ENCODE assay signal across 16 cellular contexts in genomic region chr15:85766007-85766831, GRCh38. TPM values are rescaled to one million over a fixed set of nuclear protein-coding genes. Genes with fewer than 3 reads are reported as not detected.
DNase-seq lines count a peak whose midpoint lies in the region; ATAC-seq and TF ChIP-seq lines count a peak whose summit lies in the region.
"Had no signal": no experiment of that assay in that cellular context is flagged by ENCODE, and none has a peak within 500 bp of the region (broad histone marks: within the 10 kb centered on the region; RNA-seq: fewer than 3 reads in every experiment).

No MANE protein-coding gene starts in this region.

- WGBS in liver, result 63% methylated on average over 24 of the region's 24 CpGs

- no peak for TF ChIP-seq CTCF in liver (IDR thresholded peaks at IDR 0.05; ENCODE audit: low read depth, low read length, missing input control)

- ATAC-seq in HG03457 (IDR thresholded peaks at IDR 0.05; ENCODE audit: unreplicated experiment) (no peak), HG02870 (IDR thresholded peaks at IDR 0.05; ENCODE audit: unreplicated experiment) (no peak)
- ATAC-seq: effector memory CD8-positive, alpha-beta T cell; HCT116; natural killer cell had no signal

- peaks cover 0 to 8% (median 0%) of the 10 kb centered on the region in 4 donors for H3K36me3 ChIP-seq in liver (ENCODE audit: control insufficient read depth in 4 of 4, insufficient read depth in 3 of 4, low read depth in 1 of 4, low read length in 3 of 4)
- H3K36me3 ChIP-seq: thyroid gland had no signal

- H3K9me3 ChIP-seq in liver (ENCODE audit: control insufficient read depth in 4 of 4, low read length in 3 of 4), result no peaks in the 10 kb centered on the region
- H3K9me3 ChIP-seq: thyroid gland had no signal

- no peak overlapping the region for H3K4me3 ChIP-seq in liver (ENCODE audit: low read depth in 1 of 3, low read length in 3 of 3)
- H3K4me3 ChIP-seq: BLaER1, thyroid gland had no signal

- TF ChIP-seq RAD21 in liver (IDR thresholded peaks at IDR 0.05), result peak; percentile 43 to 62

- no peaks in the 10 kb centered on the region for H3K27me3 ChIP-seq in liver (ENCODE audit: control insufficient read depth in 4 of 4, insufficient read depth in 4 of 4, low read length in 3 of 4)
- H3K27me3 ChIP-seq: BLaER1, thyroid gland had no signal

- peaks cover 4 to 38% (median 33%) of the 10 kb centered on the region in 4 donors for H3K4me1 ChIP-seq in liver (ENCODE audit: control insufficient read depth in 4 of 4, insufficient read depth in 4 of 4, low read length in 3 of 4)

- H3K27ac ChIP-seq in caudate nucleus (ENCODE audit: low read depth, low read length) (peak overlapping the region; percentile 44), liver (ENCODE audit: low read depth in 1 of 2, low read length in 2 of 2) (peak overlapping the region; percentile 34 to 59)
- H3K27ac ChIP-seq: BLaER1, thyroid gland had no signal

- H3K9ac ChIP-seq in liver (ENCODE audit: low read depth in 1 of 2, low read length in 2 of 2), result peak overlapping the region in 1 of 2 donors; percentile 20
- H3K9ac ChIP-seq: BLaER1 had no signal

- DNase-seq in HK-2 (ENCODE audit: unreplicated experiment) (peak; percentile 27), caudate nucleus (lab: John Stamatoyannopoulos, UW) (peak in 31 of 61 donors; percentile 24 to 76 (median 52)), retina (peak; percentile 57), NCI-H345 treated with DMSO at 0.1 percent for 48 hours (lab: John Stamatoyannopoulos, UW; ENCODE audit: unreplicated experiment) (no peak), NCI-H1436 (lab: John Stamatoyannopoulos, UW) (no peak)
- DNase-seq: activated CD4-positive, alpha-beta T cell treated with anti-CD3 and anti-CD28 coated beads for 4 hours; effector memory CD8-positive, alpha-beta T cell; natural killer cell; NCI-H1694 treated with DMSO at 0.1 percent for 48 hours; NCI-H510A; thyroid gland had no signal

TF ChIP-seq in liver, 16 proteins besides CTCF, POLR2A, EP300 and RAD21:
- TF ChIP-seq TAF1 (conservative IDR thresholded peaks at IDR 0.05), result no peak
- no peak for TF ChIP-seq ZBTB33 (IDR thresholded peaks at IDR 0.05)
- no peak for TF ChIP-seq NR2F2 (IDR thresholded peaks at IDR 0.05)
- peak; percentile 47 to 80 for TF ChIP-seq HNF4A (conservative IDR thresholded peaks at IDR 0.05)
- no peak for TF ChIP-seq EGR1 (IDR thresholded peaks at IDR 0.05; ENCODE audit: low read depth in 2 of 2)
- TF ChIP-seq JUND (IDR thresholded peaks at IDR 0.05), result peak in 1 of 2 donors; percentile 11
- TF ChIP-seq REST (IDR thresholded peaks at IDR 0.05), result peak; percentile 80
- no peak for TF ChIP-seq ATF3 (IDR thresholded peaks at IDR 0.05)
- TF ChIP-seq SP1 (IDR thresholded peaks at IDR 0.05), result peak; percentile 46
- TF ChIP-seq FOXA1 (IDR thresholded peaks at IDR 0.05), result peak; percentile 27
- TF ChIP-seq GABPA (IDR thresholded peaks at IDR 0.05 in 1 of 2, conservative IDR thresholded peaks at IDR 0.05 in 1 of 2), result no peak
- TF ChIP-seq FOXA2 (IDR thresholded peaks at IDR 0.05), result peak; percentile 21
- TF ChIP-seq HNF4G (IDR thresholded peaks at IDR 0.05), result no peak
- TF ChIP-seq RXRA (IDR thresholded peaks at IDR 0.05), result peak; percentile 73 to 88
- peak; percentile 68 for TF ChIP-seq YY1 (IDR thresholded peaks at IDR 0.05)
- peak; percentile 69 for TF ChIP-seq MAX (IDR thresholded peaks at IDR 0.05)

RNA-seq across cellular contexts. Expression of gene KLHL25, which starts 28.5 kb away (rescaled TPM):
- total RNA-seq in liver, result 10 to 100 TPM in 1 of 2 donors, 1 to 10 TPM in 1; 2.3 to 34.2 TPM
- polyA plus RNA-seq in liver, result 10 to 100 TPM in 1 of 2 donors, 1 to 10 TPM in 1; 3.8 to 19.0 TPM

Comparison
In these comparisons a context has a peak if more than half of its experiments do, and no peak if none do; other contexts are left out.
1. DNase-seq: peak in HK-2 (single experiment), caudate nucleus (31 of 61) and retina (single experiment); none in NCI-H345 treated with DMSO at 0.1 percent for 48 hours (single experiment) and NCI-H1436 (single experiment).